ENCODE assay signal across 13 cellular contexts in the genomic region with DNA sequence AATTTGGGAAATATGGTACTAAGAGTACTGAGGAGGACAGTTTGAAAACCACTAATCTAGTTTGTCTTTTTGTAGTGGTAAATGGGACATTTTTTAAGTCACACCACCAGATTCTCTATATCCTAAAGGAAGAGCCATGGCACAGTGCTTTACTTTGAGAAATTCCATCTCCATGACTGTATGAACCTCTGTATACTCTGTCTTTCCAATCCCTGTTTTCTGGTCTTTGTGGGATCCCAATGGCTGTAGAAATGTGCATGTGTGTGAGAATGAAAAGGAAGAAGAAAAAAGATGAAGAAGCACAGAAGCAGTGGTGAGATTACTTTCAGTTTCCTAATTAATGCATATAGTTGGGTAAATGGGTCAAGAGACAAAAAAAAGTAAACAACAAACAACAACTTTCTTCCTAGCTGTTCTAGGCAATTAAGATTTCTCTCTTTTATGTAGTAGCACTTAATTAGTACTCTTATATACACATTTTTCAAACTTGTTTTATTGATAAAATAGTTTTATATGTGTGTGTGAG.
"Had no signal": no experiment of that assay in that cellular context is flagged by ENCODE, and none has a peak within 500 bp of the region (broad histone marks: within the 10 kb centered on the region; RNA-seq: fewer than 3 reads in every experiment).

No MANE protein-coding gene starts in this region.

- H3K36me3 ChIP-seq: cardiac muscle cell, left ventricle myocardium inferior, neutrophil had no signal

- H3K9me3 ChIP-seq: mucosa of descending colon, neutrophil had no signal

- H3K27me3 Mint-ChIP-seq: activated naive CD8-positive, alpha-beta T cell treated with anti-CD3 and anti-CD28 coated beads, Interleukin-2, amount 50 U/mL, for 24 hours; activated T-helper 17 cell treated with anti-CD3 and anti-CD28 coated beads, Interleukin-2, amount 50 U/mL, for 72 hours; naive thymus-derived CD4-positive, alpha-beta T cell; stimulated activated memory B cell treated with anti-CD40 and anti-IgM and Interleukin-4, amounts not matched to agents 10 μg/mL and 1 μg/mL and 100 μg/mL, for 72 hours had no signal

- H3K27me3 ChIP-seq: cardiac muscle cell, neutrophil had no signal

- H3K27ac ChIP-seq: cardiac muscle cell, left ventricle myocardium inferior, neutrophil had no signal

- H3K36me3 Mint-ChIP-seq: naive thymus-derived CD4-positive, alpha-beta T cell; stimulated activated memory B cell treated with anti-CD40 and anti-IgM and Interleukin-4, amounts not matched to agents 10 μg/mL and 1 μg/mL and 100 μg/mL, for 72 hours had no signal

- FAIRE-seq: urothelium cell line had no signal

- H3K4me1 Mint-ChIP-seq: activated naive CD8-positive, alpha-beta T cell treated with anti-CD3 and anti-CD28 coated beads, Interleukin-2, amount 50 U/mL, for 24 hours; activated T-helper 17 cell treated with anti-CD3 and anti-CD28 coated beads, Interleukin-2, amount 50 U/mL, for 72 hours; stimulated activated memory B cell treated with anti-CD40 and anti-IgM and Interleukin-4, amounts not matched to agents 10 μg/mL and 1 μg/mL and 100 μg/mL, for 72 hours had no signal

- H3K4me3 Mint-ChIP-seq: activated naive CD8-positive, alpha-beta T cell treated with anti-CD3 and anti-CD28 coated beads, Interleukin-2, amount 50 U/mL, for 24 hours; activated T-helper 17 cell treated with anti-CD3 and anti-CD28 coated beads, Interleukin-2, amount 50 U/mL, for 72 hours; endodermal cell; naive thymus-derived CD4-positive, alpha-beta T cell; stimulated activated memory B cell treated with anti-CD40 and anti-IgM and Interleukin-4, amounts not matched to agents 10 μg/mL and 1 μg/mL and 100 μg/mL, for 72 hours had no signal

- ATAC-seq: activated naive CD8-positive, alpha-beta T cell treated with anti-CD3 and anti-CD28 coated beads, Interleukin-2, amount 50 U/mL, for 24 hours; activated T-helper 17 cell treated with anti-CD3 and anti-CD28 coated beads, Interleukin-2, amount 50 U/mL, for 72 hours; mucosa of descending colon; naive thymus-derived CD4-positive, alpha-beta T cell; stimulated activated memory B cell treated with anti-CD40 and anti-IgM and Interleukin-4, amounts not matched to agents 10 μg/mL and 1 μg/mL and 100 μg/mL, for 72 hours had no signal

- H3K4me3 ChIP-seq: cardiac muscle cell, left ventricle myocardium inferior, mucosa of descending colon had no signal

- H3K4me1 ChIP-seq: left ventricle myocardium inferior had no signal

- DNase-seq: activated CD4-positive, alpha-beta T cell treated with anti-CD3 and anti-CD28 coated beads, Interleukin-2, amount 50 U/mL, for 48 hours; activated naive CD4-positive, alpha-beta T cell treated with Interleukin-2 at 50 U/mL for 16 hours; activated naive CD8-positive, alpha-beta T cell treated with anti-CD3 and anti-CD28 coated beads, Interleukin-2, amount 50 U/mL, for 24 hours; endodermal cell; hippocampal formation; left ventricle myocardium inferior; mucosa of descending colon; naive thymus-derived CD4-positive, alpha-beta T cell had no signal

- H3K27ac Mint-ChIP-seq: activated naive CD8-positive, alpha-beta T cell treated with anti-CD3 and anti-CD28 coated beads, Interleukin-2, amount 50 U/mL, for 24 hours; activated T-helper 17 cell treated with anti-CD3 and anti-CD28 coated beads, Interleukin-2, amount 50 U/mL, for 72 hours; endodermal cell; naive thymus-derived CD4-positive, alpha-beta T cell; stimulated activated memory B cell treated with anti-CD40 and anti-IgM and Interleukin-4, amounts not matched to agents 10 μg/mL and 1 μg/mL and 100 μg/mL, for 72 hours had no signal
